ENCODE assay signal across 9 cellular contexts in the genomic region with DNA sequence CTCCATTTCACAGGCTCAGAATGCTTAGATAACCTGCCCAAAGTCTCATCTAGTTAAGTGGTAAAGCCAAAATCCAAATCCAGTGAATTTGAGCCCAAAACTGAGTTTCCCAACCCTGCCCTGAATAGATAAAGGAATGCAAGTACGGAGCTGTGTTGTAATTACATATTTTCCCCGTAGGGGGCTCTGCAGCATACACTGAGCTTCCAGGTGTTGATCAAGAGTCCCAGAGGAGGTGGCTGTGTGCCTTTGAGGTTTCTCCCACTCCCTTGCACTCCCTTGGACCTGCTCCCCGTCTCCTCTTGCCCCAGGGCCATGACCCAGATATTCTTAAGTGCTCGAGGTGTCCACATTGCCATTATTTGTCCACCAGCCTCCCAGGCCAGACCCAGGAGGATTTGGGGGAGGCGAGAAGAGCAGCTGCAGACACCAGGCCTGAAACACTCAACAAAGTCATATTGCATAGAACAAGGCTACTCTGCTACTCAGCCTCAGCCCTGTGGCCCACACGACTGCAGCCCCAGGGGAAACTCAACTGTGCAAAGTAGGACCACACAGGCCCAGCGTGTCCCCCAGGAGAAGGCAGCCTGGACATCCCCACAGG. TPM values are rescaled to one million over a fixed set of nuclear protein-coding genes. Genes with fewer than 3 reads are reported as not detected.
DNase-seq lines count a peak whose midpoint lies in the region; ATAC-seq and TF ChIP-seq lines count a peak whose summit lies in the region.
"Had no signal": no experiment of that assay in that cellular context is flagged by ENCODE, and none has a peak within 500 bp of the region (broad histone marks: within the 10 kb centered on the region; RNA-seq: fewer than 3 reads in every experiment).

No MANE protein-coding gene starts in this region.

- H3K27me3 Mint-ChIP-seq in CD4-positive, alpha-beta memory T cell, result peaks cover 0 to 2% of the 10 kb centered on the region in 2 donors
- no peaks in the 10 kb centered on the region for H3K27me3 Mint-ChIP-seq in naive thymus-derived CD8-positive, alpha-beta T cell

- CTCF ChIA-PET in CD4-positive, alpha-beta memory T cell (lab: Charles Lee; ENCODE audit: partially characterized antibody), result interaction anchor here (0.5 to 10.5 kb wide), 37 partner anchors 10 to 328 kb away, joined by 3 to 144 read pairs (median 5); partner anchors contain the start of genes CD48, ITLN1, ITLN2 and LY9

- H3K4me3 ChIP-seq in CD4-positive, alpha-beta memory T cell (ENCODE audit: low read length in 2 of 2), result no peak overlapping the region
- no peak overlapping the region for H3K4me3 ChIP-seq in body of pancreas

- WGBS in body of pancreas, 2 donors, result 54 to 72% methylated on average over 5 to 7 of the region's 7 CpGs

- H3K4me3 Mint-ChIP-seq in CD4-positive, alpha-beta memory T cell, result no peak overlapping the region
- no peak overlapping the region for H3K4me3 Mint-ChIP-seq in naive thymus-derived CD8-positive, alpha-beta T cell

- no peak for TF ChIP-seq POLR2A in body of pancreas (IDR thresholded peaks at IDR 0.05)

- peak overlapping the region in 3 of 7 donors; percentile 47 to 81 (median 58) for H3K27ac Mint-ChIP-seq in CD4-positive, alpha-beta memory T cell
- H3K27ac Mint-ChIP-seq in naive thymus-derived CD8-positive, alpha-beta T cell, result peak overlapping the region in 4 of 10 donors; percentile 13 to 62 (median 31)

- H3K4me1 ChIP-seq in CD4-positive, alpha-beta memory T cell (ENCODE audit: insufficient read depth, low read length), result peaks cover 22% of the 10 kb centered on the region
- peaks cover 24% of the 10 kb centered on the region for H3K4me1 ChIP-seq in body of pancreas

- POLR2A ChIA-PET in CD4-positive, alpha-beta memory T cell (lab: Charles Lee; ENCODE audit: partially characterized antibody), result interaction anchor here (0.7 to 4.3 kb wide), 7 partner anchors 9 to 213 kb away, joined by 3 to 34 read pairs (median 6); partner anchors contain the start of gene LY9
- POLR2A ChIA-PET in naive thymus-derived CD8-positive, alpha-beta T cell (lab: Charles Lee), result interaction anchor here (0.6 to 2.5 kb wide), 6 partner anchors 9 to 174 kb away, joined by 3 to 14 read pairs (median 5); partner anchors contain the start of gene LY9

- no peak overlapping the region for H3K27ac ChIP-seq in CD4-positive, alpha-beta memory T cell (ENCODE audit: low read depth, low read length)
- no peak overlapping the region for H3K27ac ChIP-seq in body of pancreas

- H3K36me3 Mint-ChIP-seq in CD4-positive, alpha-beta memory T cell, result no peaks in the 10 kb centered on the region
- H3K36me3 Mint-ChIP-seq in naive thymus-derived CD8-positive, alpha-beta T cell, result no peaks in the 10 kb centered on the region

- no peaks in the 10 kb centered on the region for H3K27me3 ChIP-seq in CD4-positive, alpha-beta memory T cell (ENCODE audit: insufficient read depth, low read length)
- H3K27me3 ChIP-seq in body of pancreas, result no peaks in the 10 kb centered on the region

- H3K4me1 Mint-ChIP-seq in CD4-positive, alpha-beta memory T cell, result peaks cover 17 to 25% (median 21%) of the 10 kb centered on the region in 4 donors
- peaks cover 10 to 43% (median 15%) of the 10 kb centered on the region in 4 donors for H3K4me1 Mint-ChIP-seq in naive thymus-derived CD8-positive, alpha-beta T cell

- no peaks in the 10 kb centered on the region for H3K9me3 ChIP-seq in CD4-positive, alpha-beta memory T cell (ENCODE audit: control insufficient read depth in 1 of 2, low read length in 2 of 2)
- no peaks in the 10 kb centered on the region for H3K9me3 ChIP-seq in body of pancreas

- no peaks in the 10 kb centered on the region for H3K9me3 Mint-ChIP-seq in CD4-positive, alpha-beta memory T cell
- H3K9me3 Mint-ChIP-seq in naive thymus-derived CD8-positive, alpha-beta T cell, result no peaks in the 10 kb centered on the region

- H3K36me3 ChIP-seq in CD4-positive, alpha-beta memory T cell (ENCODE audit: insufficient read depth, low read length), result no peaks in the 10 kb centered on the region
- no peaks in the 10 kb centered on the region for H3K36me3 ChIP-seq in body of pancreas (replicated peaks in 1 of 2; ENCODE audit: insufficient read depth in 1 of 2, low read depth in 2 of 2)

- peak; percentile 37 to 76 (median 64) for TF ChIP-seq CTCF in body of pancreas (IDR thresholded peaks at IDR 0.05)

- ATAC-seq in body of pancreas, result peak; percentile 30
- ATAC-seq in naive thymus-derived CD8-positive, alpha-beta T cell, result peak; percentile 77 to 80
- no peak for ATAC-seq in HG03139 (IDR thresholded peaks at IDR 0.05; ENCODE audit: unreplicated experiment)
- no peak for ATAC-seq in HG02678 (IDR thresholded peaks at IDR 0.05; ENCODE audit: unreplicated experiment)

- intact Hi-C loops in CD4-positive, alpha-beta memory T cell (cut with micrococcal nuclease), result loop anchor here (1.0 to 2.0 kb wide), 6 partner anchors 19 to 174 kb away; partner anchors contain the start of gene LY9
- intact Hi-C loops in body of pancreas (cut with DNase I), result no loop called here

- peak; percentile 69 to 75 (median 71) for DNase-seq in CD4-positive, alpha-beta memory T cell
- peak; percentile 8 for DNase-seq in HCEC 1CT
- peak; percentile 32 for DNase-seq in RKO (ENCODE audit: low spot score)
- DNase-seq in body of pancreas, result peak; percentile 54 to 70 (median 62)
- DNase-seq in naive thymus-derived CD8-positive, alpha-beta T cell, result peak in 8 of 10 donors; percentile 26 to 75 (median 61)
- DNase-seq in COLO668 (lab: John Stamatoyannopoulos, UW; ENCODE audit: unreplicated experiment), result no peak

RNA-seq across cellular contexts. Expression of gene LY9, which starts 18.4 kb away (rescaled TPM):
- 100 to 1,000 TPM; 131 to 136 TPM for total RNA-seq in CD4-positive, alpha-beta memory T cell
- 100 to 1,000 TPM; 163 to 211 TPM for polyA plus RNA-seq in CD4-positive, alpha-beta memory T cell
- total RNA-seq in body of pancreas, result 1 to 10 TPM in 1 of 2 donors, under 1 TPM in 1; 0.33 to 1.6 TPM
- 100 to 1,000 TPM; 150 to 156 TPM for total RNA-seq in naive thymus-derived CD8-positive, alpha-beta T cell
- polyA plus RNA-seq in naive thymus-derived CD8-positive, alpha-beta T cell, result 100 to 1,000 TPM; 167 to 223 (median 189) TPM
- total RNA-seq: HT1080 had no signal

RNA-seq across cellular contexts. Expression of gene SLAMF7, which starts 38.5 kb away (rescaled TPM):
- 1 to 10 TPM; 8.1 to 8.2 TPM for total RNA-seq in CD4-positive, alpha-beta memory T cell
- 1 to 10 TPM; 2.8 TPM for polyA plus RNA-seq in CD4-positive, alpha-beta memory T cell
- total RNA-seq in body of pancreas, result 1 to 10 TPM in 1 of 2 donors, under 1 TPM in 1; 0.26 to 1.3 TPM
- 1 to 10 TPM; 4.5 to 6.2 TPM for total RNA-seq in naive thymus-derived CD8-positive, alpha-beta T cell
- 100 to 1,000 TPM in 1 of 3 donors, 1 to 10 TPM in 2; 3.8 to 102 (median 4.0) TPM for polyA plus RNA-seq in naive thymus-derived CD8-positive, alpha-beta T cell

Comparison
In these comparisons a context has a peak if more than half of its experiments do, and no peak if none do; other contexts are left out.
1. ATAC-seq: peak in body of pancreas (single experiment) and naive thymus-derived CD8-positive, alpha-beta T cell (2 of 2); none in HG03139 (single experiment) and HG02678 (single experiment).
2. RNA of gene LY9, which starts 18.4 kb away (total RNA-seq): 150 to 156 TPM in naive thymus-derived CD8-positive, alpha-beta T cell and 131 to 136 TPM in CD4-positive, alpha-beta memory T cell; 0.33 to 1.6 TPM in body of pancreas; every median in the first group is over 10 times any median in the second.